Comparison of ENCODE assay signal across 10 cellular contexts in the genomic region with DNA sequence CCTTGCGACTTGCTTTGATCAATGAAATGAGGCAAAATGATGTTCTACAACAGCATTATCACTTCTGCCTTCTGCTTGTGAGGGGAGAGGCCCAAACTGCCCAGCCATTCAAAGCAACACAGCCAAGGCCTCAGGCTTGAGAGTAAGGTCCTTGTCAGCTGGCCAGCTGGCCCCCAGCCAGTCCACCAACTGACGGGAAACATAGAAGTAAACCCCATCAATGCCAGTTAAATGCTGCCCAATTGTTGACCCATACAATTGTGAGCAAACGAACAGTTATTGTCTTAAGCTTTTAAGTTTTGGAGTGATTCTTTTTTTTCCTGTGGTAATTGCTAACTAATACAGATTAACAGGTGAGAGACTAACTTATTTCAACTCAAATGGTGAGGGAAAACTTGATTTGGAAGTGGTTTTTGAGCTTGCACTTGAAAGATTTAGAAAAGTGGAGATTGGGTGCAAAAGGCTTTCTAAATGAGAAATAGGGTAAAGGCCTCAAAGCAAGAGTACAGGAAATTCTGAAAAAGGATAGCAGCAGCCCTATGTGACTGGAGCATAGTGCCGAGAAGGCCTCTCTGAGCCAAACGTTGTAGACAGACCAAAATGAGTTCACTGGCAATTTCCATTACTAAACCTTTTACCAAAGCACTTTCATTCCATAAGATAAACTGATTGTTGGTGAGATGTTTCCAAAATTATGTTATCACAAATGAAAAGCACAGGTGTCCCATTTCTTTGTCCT.
DNase-seq lines count a peak whose midpoint lies in the region; ATAC-seq and TF ChIP-seq lines count a peak whose summit lies in the region.
"Had no signal": no experiment of that assay in that cellular context is flagged by ENCODE, and none has a peak within 500 bp of the region (broad histone marks: within the 10 kb centered on the region; RNA-seq: fewer than 3 reads in every experiment).

No MANE protein-coding gene starts in this region.

- no peaks in the 10 kb centered on the region for H3K27me3 ChIP-seq in adipocyte (replicated peaks; ENCODE audit: control insufficient read depth, insufficient read depth, low read length)
- no peaks in the 10 kb centered on the region for H3K27me3 ChIP-seq in sigmoid colon

- no peaks in the 10 kb centered on the region for H3K27me3 Mint-ChIP-seq in stimulated activated naive CD8-positive, alpha-beta T cell treated with anti-CD3 and anti-CD28 coated beads, Interleukin-15, amount 100 ng/mL, for 72 hours
- H3K27me3 Mint-ChIP-seq: activated CD4-positive, alpha-beta T cell treated with anti-CD3 and anti-CD28 coated beads, Interleukin-2, amount 10 ng/mL, durations not matched to agents 24 days and 14 days had no signal

- POLR2A ChIA-PET in GM10248 (lab: Yijun Ruan, JAX), result no interaction called here

- H3K4me1 ChIP-seq in adipocyte (ENCODE audit: control insufficient read depth, insufficient read depth, low read length) (peaks cover 2% of the 10 kb centered on the region), sigmoid colon (no peaks in the 10 kb centered on the region)

- H3K27ac ChIP-seq in sigmoid colon, result no peak overlapping the region

- H3K4me3 ChIP-seq in adipocyte (ENCODE audit: low read length) (no peak overlapping the region), sigmoid colon (no peak overlapping the region)

- TF ChIP-seq EP300 in sigmoid colon (IDR thresholded peaks at IDR 0.05), result no peak

- no peak for ATAC-seq in stimulated activated naive CD8-positive, alpha-beta T cell treated with anti-CD3 and anti-CD28 coated beads, Interleukin-15, amount 100 ng/mL, for 72 hours
- ATAC-seq: activated naive CD8-positive, alpha-beta T cell treated with anti-CD3 and anti-CD28 coated beads, Interleukin-2, amount 50 U/mL, for 24 hours had no signal

- DNase-seq in NCI-H2029 (lab: John Stamatoyannopoulos, UW) (peak; percentile 85), adipocyte (ENCODE audit: low read depth) (peak; percentile 8), iPS-NIHi11 (ENCODE audit: low spot score) (peak; percentile 8), sigmoid colon (peak; percentile 66), GM10248 (ENCODE audit: extremely low spot score) (no peak), CD1c-positive myeloid dendritic cell (ENCODE audit: extremely low spot score) (no peak), NK-92 (lab: John Stamatoyannopoulos, UW; ENCODE audit: unreplicated experiment) (no peak)
- no peak for DNase-seq in stimulated activated naive CD8-positive, alpha-beta T cell treated with anti-CD3 and anti-CD28 coated beads, Interleukin-15, amount 100 ng/mL, for 72 hours
- DNase-seq: activated CD4-positive, alpha-beta T cell treated with anti-CD3 and anti-CD28 coated beads, Interleukin-2, amount 10 ng/mL, durations not matched to agents 24 days and 14 days; activated naive CD8-positive, alpha-beta T cell treated with anti-CD3 and anti-CD28 coated beads, Interleukin-2, amount 50 U/mL, for 24 hours had no signal

- H3K9ac ChIP-seq in adipocyte (ENCODE audit: low read length), result no peak overlapping the region

- H3K4me1 Mint-ChIP-seq in stimulated activated naive CD8-positive, alpha-beta T cell treated with anti-CD3 and anti-CD28 coated beads, Interleukin-15, amount 100 ng/mL, for 72 hours, result no peaks in the 10 kb centered on the region
- H3K4me1 Mint-ChIP-seq: activated CD4-positive, alpha-beta T cell treated with anti-CD3 and anti-CD28 coated beads, Interleukin-2, amount 10 ng/mL, durations not matched to agents 24 days and 14 days; activated naive CD8-positive, alpha-beta T cell treated with anti-CD3 and anti-CD28 coated beads, Interleukin-2, amount 50 U/mL, for 24 hours had no signal

- H3K4me3 Mint-ChIP-seq in stimulated activated naive CD8-positive, alpha-beta T cell treated with anti-CD3 and anti-CD28 coated beads, Interleukin-15, amount 100 ng/mL, for 72 hours, result no peak overlapping the region
- H3K4me3 Mint-ChIP-seq: activated CD4-positive, alpha-beta T cell treated with anti-CD3 and anti-CD28 coated beads, Interleukin-2, amount 10 ng/mL, durations not matched to agents 24 days and 14 days; activated naive CD8-positive, alpha-beta T cell treated with anti-CD3 and anti-CD28 coated beads, Interleukin-2, amount 50 U/mL, for 24 hours had no signal

- intact Hi-C loops in sigmoid colon (cut with DNase I), result no loop called here

- no peak for TF ChIP-seq CTCF in sigmoid colon (IDR thresholded peaks at IDR 0.05)
- TF ChIP-seq CTCF in GM10248 (IDR thresholded peaks at IDR 0.05; ENCODE audit: control extremely low read depth, extremely low read depth, low read depth, missing control alignments), result no peak

- WGBS in sigmoid colon, 2 donors, result 49 to 68% methylated on average over 5 of the region's 5 CpGs

- no peak for TF ChIP-seq POLR2A in sigmoid colon (IDR thresholded peaks at IDR 0.05)

- no peak overlapping the region for H3K27ac Mint-ChIP-seq in stimulated activated naive CD8-positive, alpha-beta T cell treated with anti-CD3 and anti-CD28 coated beads, Interleukin-15, amount 100 ng/mL, for 72 hours
- H3K27ac Mint-ChIP-seq: activated CD4-positive, alpha-beta T cell treated with anti-CD3 and anti-CD28 coated beads, Interleukin-2, amount 10 ng/mL, durations not matched to agents 24 days and 14 days; activated naive CD8-positive, alpha-beta T cell treated with anti-CD3 and anti-CD28 coated beads, Interleukin-2, amount 50 U/mL, for 24 hours had no signal

- H3K9me3 ChIP-seq in adipocyte (ENCODE audit: control insufficient read depth, low read length) (peaks cover 3% of the 10 kb centered on the region), sigmoid colon (no peaks in the 10 kb centered on the region)

- CTCF ChIA-PET in GM10248 (lab: Yijun Ruan, JAX), result interaction anchor here (0.7 to 1.9 kb wide), 5 partner anchors 11 to 98 kb away, joined by 3 to 8 read pairs (median 3); no protein-coding TSS in a partner anchor

- H3K9me3 Mint-ChIP-seq in stimulated activated naive CD8-positive, alpha-beta T cell treated with anti-CD3 and anti-CD28 coated beads, Interleukin-15, amount 100 ng/mL, for 72 hours, result no peaks in the 10 kb centered on the region
- H3K9me3 Mint-ChIP-seq: activated CD4-positive, alpha-beta T cell treated with anti-CD3 and anti-CD28 coated beads, Interleukin-2, amount 10 ng/mL, durations not matched to agents 24 days and 14 days; activated naive CD8-positive, alpha-beta T cell treated with anti-CD3 and anti-CD28 coated beads, Interleukin-2, amount 50 U/mL, for 24 hours had no signal

- no peaks in the 10 kb centered on the region for H3K36me3 ChIP-seq in adipocyte (ENCODE audit: control insufficient read depth, insufficient read depth, low read length, severe bottlenecking)
- no peaks in the 10 kb centered on the region for H3K36me3 ChIP-seq in sigmoid colon

Comparison
In these comparisons a context has a peak if more than half of its experiments do, and no peak if none do; other contexts are left out.
1. DNase-seq: peak in NCI-H2029 (single experiment), adipocyte (single experiment), iPS-NIHi11 (single experiment) and sigmoid colon (single experiment); none in GM10248 (single experiment), stimulated activated naive CD8-positive, alpha-beta T cell treated with anti-CD3 and anti-CD28 coated beads, Interleukin-15, amount 100 ng/mL, for 72 hours (0 of 2), CD1c-positive myeloid dendritic cell (single experiment) and NK-92 (single experiment).